8 cellular contexts compared by ENCODE assay signal in the genomic region with DNA sequence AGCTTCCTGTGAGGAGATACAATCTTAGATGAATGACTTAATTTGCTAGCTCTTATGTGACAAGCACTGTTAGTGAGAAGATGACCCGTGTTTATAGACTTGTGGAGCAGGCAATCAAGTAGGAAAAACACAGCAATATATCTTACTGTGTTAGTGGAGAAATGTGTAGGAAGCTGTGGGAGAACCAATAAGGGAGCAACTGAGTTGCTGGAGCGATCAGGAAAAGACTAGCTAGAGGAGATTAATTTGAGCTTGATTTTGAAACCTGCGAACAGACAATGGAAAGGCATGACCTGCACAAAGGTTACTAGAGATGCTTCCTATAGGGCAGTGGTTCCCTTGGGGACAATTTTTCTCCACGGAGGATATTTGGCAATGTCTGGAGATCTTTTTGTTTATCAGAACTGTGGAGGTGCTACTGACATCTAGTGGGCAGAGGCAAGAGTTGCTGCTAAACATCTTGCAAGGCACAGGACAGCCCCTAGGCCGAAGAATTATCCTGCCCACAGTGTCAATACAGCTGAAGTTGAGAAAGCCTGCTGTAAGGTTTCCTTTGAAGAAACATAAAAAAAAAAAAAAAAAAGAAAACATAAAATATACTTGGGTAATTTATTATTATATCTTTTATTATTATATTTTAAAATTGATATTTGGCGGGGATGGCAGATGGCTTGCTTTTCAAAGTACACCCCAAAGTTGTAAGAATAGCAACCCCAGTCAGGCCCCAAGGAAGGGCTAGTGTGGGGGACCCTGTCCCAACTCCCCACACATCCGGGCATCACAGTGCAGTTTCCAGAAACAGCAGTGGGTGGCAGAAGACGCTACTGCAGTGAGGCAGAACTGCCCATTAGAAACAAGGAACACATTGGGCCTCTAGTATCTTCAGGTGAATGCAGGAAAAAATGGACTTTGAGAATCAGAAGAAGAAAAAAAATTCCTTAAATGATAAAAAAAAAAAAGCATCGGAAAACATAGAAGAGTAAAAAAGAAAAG.
A peak's percentile ranks its signal among the peaks of the same experiment; 100 is the strongest.
DNase-seq lines count a peak whose midpoint lies in the region; ATAC-seq and TF ChIP-seq lines count a peak whose summit lies in the region.

No MANE protein-coding gene starts in this region.

- TF ChIP-seq CTCF in RWPE1 (conservative IDR thresholded peaks at IDR 0.05; ENCODE audit: low read depth) (peak; percentile 75), retinal pigment epithelial cell (conservative IDR thresholded peaks at IDR 0.05; ENCODE audit: low read depth, low read length) (peak; percentile 90)

- intact Hi-C loops in posterior vena cava (cut with DNase I), result no loop called here

- DNase-seq in stimulated activated CD4-positive, alpha-beta T cell treated with anti-CD3 and anti-CD28 coated beads, Interleukin-15, amount 100 ng/mL, for 24 hours, result peak; percentile 6
- DNase-seq in stimulated activated CD4-positive, alpha-beta T cell treated with anti-CD3 and anti-CD28 coated beads, Interleukin-12 subunit alpha, Interleukin-12 subunit beta, amount 100 ng/mL, for 4 hours, result no peak
- peak; percentile 38 for DNase-seq in RWPE1 (ENCODE audit: low spot score)
- DNase-seq in fibroblast of peridontal ligament (ENCODE audit: extremely low read depth), result peak; percentile 27
- DNase-seq in retinal pigment epithelial cell (ENCODE audit: low read depth), result no peak
- DNase-seq in posterior vena cava (ENCODE audit: low spot score), result no peak

- POLR2A ChIA-PET in RWPE1 (lab: Yijun Ruan, JAX; ENCODE audit: low non-redundant PET), result no interaction called here

- H3K27ac ChIP-seq in RWPE1, result no peak overlapping the region

- H3K4me3 ChIP-seq in retinal pigment epithelial cell (ENCODE audit: low read length), result no peak overlapping the region

- ATAC-seq in GM21526 (IDR thresholded peaks at IDR 0.05; ENCODE audit: low FRiP score, unreplicated experiment), result peak; percentile 83
- ATAC-seq in HG03571 (IDR thresholded peaks at IDR 0.05; ENCODE audit: unreplicated experiment), result peak; percentile 83

- CTCF ChIA-PET in RWPE1 (lab: Yijun Ruan, JAX), result interaction anchor here (0.5 to 1.7 kb wide), 22 partner anchors 11 to 1157 kb away, joined by 3 to 16 read pairs (median 3); no protein-coding TSS in a partner anchor

Comparison
In these comparisons a context has a peak if more than half of its experiments do, and no peak if none do; other contexts are left out.
1. DNase-seq: peak in stimulated activated CD4-positive, alpha-beta T cell treated with anti-CD3 and anti-CD28 coated beads, Interleukin-15, amount 100 ng/mL, for 24 hours (single experiment), RWPE1 (single experiment) and fibroblast of peridontal ligament (single experiment); none in stimulated activated CD4-positive, alpha-beta T cell treated with anti-CD3 and anti-CD28 coated beads, Interleukin-12 subunit alpha, Interleukin-12 subunit beta, amount 100 ng/mL, for 4 hours (single experiment), retinal pigment epithelial cell (single experiment) and posterior vena cava (single experiment).